Comparison of ENCODE assay signal across 16 cellular contexts in the genomic region with DNA sequence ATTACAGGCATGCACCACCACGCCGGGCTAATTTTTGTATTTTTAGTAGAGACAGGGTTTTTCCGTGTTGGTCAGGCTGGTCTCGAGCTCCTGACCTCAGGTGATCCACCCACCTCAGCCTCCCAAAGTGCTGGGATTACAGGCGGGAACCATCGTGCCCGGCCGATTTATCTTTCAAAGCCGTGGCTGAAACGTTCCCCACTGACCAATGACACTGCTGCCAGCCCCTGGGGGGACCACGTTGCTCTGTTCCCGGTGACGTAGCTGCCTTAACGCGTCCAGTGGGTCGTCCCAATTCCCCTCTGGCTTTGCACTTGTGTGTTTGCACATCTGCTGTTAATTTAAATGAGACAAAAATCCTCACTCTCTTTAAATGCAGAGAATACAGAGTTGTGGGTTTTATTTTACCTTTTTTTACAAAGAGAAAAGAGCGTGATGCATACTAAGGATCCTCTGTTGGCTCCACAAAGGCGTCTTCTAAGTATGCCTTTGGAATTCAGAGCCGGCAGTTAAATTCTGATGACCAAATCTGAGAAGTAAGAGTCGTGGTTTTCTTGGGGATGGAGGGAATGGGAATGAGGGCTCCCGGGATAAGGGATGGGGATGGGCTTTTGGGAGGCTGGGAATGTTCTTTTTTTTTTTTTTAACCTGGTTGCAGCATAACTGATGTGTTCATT. TPM values are rescaled to one million over a fixed set of nuclear protein-coding genes. Genes with fewer than 3 reads are reported as not detected.
"Had no signal": no experiment of that assay in that cellular context is flagged by ENCODE, and none has a peak within 500 bp of the region (broad histone marks: within the 10 kb centered on the region; RNA-seq: fewer than 3 reads in every experiment).

No MANE protein-coding gene starts in this region.

- H2AFZ ChIP-seq: parathyroid adenoma had no signal

- H3K4me1 ChIP-seq: esophagus muscularis mucosa, foreskin keratinocyte, heart right ventricle, left ventricle myocardium inferior, parathyroid adenoma had no signal

- H3K79me2 ChIP-seq: parathyroid adenoma had no signal

- H3K4me3 Mint-ChIP-seq: activated CD4-positive, alpha-beta memory T cell treated with anti-CD3 and anti-CD28 coated beads for 36 hours; activated naive CD8-positive, alpha-beta T cell treated with anti-CD3 and anti-CD28 coated beads, Interleukin-2, amount 10 ng/mL, durations not matched to agents 7 days and 5 days; activated T-cell treated with anti-CD3 and anti-CD28 coated beads, Interleukin-2, amount 50 U/mL, for 4 hours; neural crest cell had no signal

- H3K4me3 ChIP-seq: esophagus muscularis mucosa, heart right ventricle, left ventricle myocardium inferior had no signal

- H3K36me3 Mint-ChIP-seq: activated naive CD8-positive, alpha-beta T cell treated with anti-CD3 and anti-CD28 coated beads, Interleukin-2, amount 10 ng/mL, durations not matched to agents 7 days and 5 days had no signal

- H3K4me1 Mint-ChIP-seq: activated naive CD8-positive, alpha-beta T cell treated with anti-CD3 and anti-CD28 coated beads, Interleukin-2, amount 10 ng/mL, durations not matched to agents 7 days and 5 days; neural crest cell had no signal

- ATAC-seq: activated T-cell treated with anti-CD3 and anti-CD28 coated beads, Interleukin-2, amount 50 U/mL, for 4 hours; foreskin keratinocyte; heart right ventricle had no signal

- H3K27me3 ChIP-seq: foreskin keratinocyte had no signal

- H3K27ac ChIP-seq: esophagus muscularis mucosa, foreskin keratinocyte, heart right ventricle, left ventricle myocardium inferior, parathyroid adenoma had no signal

- H3K27ac Mint-ChIP-seq: activated CD4-positive, alpha-beta memory T cell treated with anti-CD3 and anti-CD28 coated beads for 36 hours; activated naive CD8-positive, alpha-beta T cell treated with anti-CD3 and anti-CD28 coated beads, Interleukin-2, amount 10 ng/mL, durations not matched to agents 7 days and 5 days had no signal

- H3K9ac ChIP-seq: parathyroid adenoma had no signal

- H3K36me3 ChIP-seq: esophagus muscularis mucosa, heart right ventricle, left ventricle myocardium inferior had no signal

- H3K27me3 Mint-ChIP-seq: activated naive CD8-positive, alpha-beta T cell treated with anti-CD3 and anti-CD28 coated beads, Interleukin-2, amount 10 ng/mL, durations not matched to agents 7 days and 5 days had no signal

- DNase-seq: activated CD4-positive, alpha-beta memory T cell treated with anti-CD3 and anti-CD28 coated beads for 36 hours; activated CD4-positive, alpha-beta T cell treated with anti-CD3 and anti-CD28 coated beads for 1 hour; activated gamma-delta T cell; activated naive CD8-positive, alpha-beta T cell treated with anti-CD3 and anti-CD28 coated beads, Interleukin-2, amount 10 ng/mL, durations not matched to agents 7 days and 5 days; activated T-cell treated with anti-CD3 and anti-CD28 coated beads, Interleukin-2, amount 50 U/mL, for 4 hours; aorta; foreskin keratinocyte; heart right ventricle; left ventricle myocardium inferior; stimulated activated CD4-positive, alpha-beta T cell treated with anti-CD3 and anti-CD28 coated beads, Interleukin-15, amount 100 ng/mL, for 24 hours; stimulated activated CD4-positive, alpha-beta T cell treated with anti-CD3 and anti-CD28 coated beads, Interleukin-4, amount 100 ng/mL, for 24 hours; T-helper 9 cell had no signal

RNA-seq across cellular contexts. Expression of gene LMTK3, which starts 18.5 kb away (rescaled TPM):
- total RNA-seq: skeletal muscle tissue had no signal

RNA-seq across cellular contexts. Expression of gene SULT2B1, which starts 21.8 kb away (rescaled TPM):
- total RNA-seq: activated CD4-positive, alpha-beta memory T cell treated with anti-CD3 and anti-CD28 coated beads for 36 hours; activated naive CD8-positive, alpha-beta T cell treated with anti-CD3 and anti-CD28 coated beads, Interleukin-2, amount 10 ng/mL, durations not matched to agents 7 days and 5 days; activated T-cell treated with anti-CD3 and anti-CD28 coated beads, Interleukin-2, amount 50 U/mL, for 4 hours; aorta; neural crest cell; skeletal muscle tissue had no signal
